Comparison of ENCODE assay signal across 8 cellular contexts in the genomic region with DNA sequence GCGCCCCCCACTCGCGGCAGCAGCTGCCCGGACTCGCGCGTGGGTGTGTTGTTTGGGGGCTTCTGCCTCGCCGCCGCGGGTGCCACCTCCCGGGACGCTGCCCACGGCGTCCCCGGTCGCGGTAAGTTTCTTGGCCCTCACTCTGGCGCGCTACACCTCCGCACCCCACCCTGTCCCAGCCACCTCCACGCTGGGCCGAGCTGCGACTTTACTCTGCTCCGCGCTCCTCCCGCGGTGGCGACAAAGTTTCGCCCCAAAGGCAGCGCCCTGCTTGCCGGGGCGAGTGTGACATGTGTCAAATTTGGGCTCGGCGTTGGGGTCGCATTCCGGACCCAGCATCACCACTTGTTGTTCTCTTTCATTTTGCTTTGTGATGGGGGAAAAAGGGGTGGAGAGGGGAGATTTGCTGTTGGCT.
DNase-seq lines count a peak whose midpoint lies in the region; FAIRE-seq and TF ChIP-seq lines count a peak whose summit lies in the region.

No MANE protein-coding gene starts in this region.

- H3K4me1 ChIP-seq in Caco-2 (peaks cover 5% of the 10 kb centered on the region; the same call in 1 of the 2 replicates), stomach smooth muscle (ENCODE audit: control insufficient read depth, insufficient read depth, low read length) (peaks cover 15% of the 10 kb centered on the region)

- CTCF ChIA-PET in Caco-2 (lab: Charles Lee) = no interaction called here

- POLR2A ChIA-PET in Caco-2 (lab: Charles Lee) = no interaction called here

- H3K4me1 Mint-ChIP-seq in Caco-2 (ENCODE audit: low read depth, unreplicated experiment) (peaks cover 6% of the 10 kb centered on the region), brain (peaks cover 51% of the 10 kb centered on the region)

- TF ChIP-seq CTCF in Caco-2 (IDR thresholded peaks at IDR 0.05; ENCODE audit: insufficient read depth in 1 of 2, low read depth in 1 of 2, low read length in 1 of 2, severe bottlenecking in 1 of 2, unreplicated experiment in 1 of 2) (no peak), HL-60 (IDR thresholded peaks at IDR 0.05; ENCODE audit: insufficient read depth, low read length) (no peak), brain (conservative IDR thresholded peaks at IDR 0.05) (no peak), kidney epithelial cell (IDR thresholded peaks at IDR 0.05; ENCODE audit: insufficient read depth, low read length, poor library complexity, severe bottlenecking) (no peak)

- H3K27me3 Mint-ChIP-seq in Caco-2 (ENCODE audit: insufficient read depth, unreplicated experiment) (peaks cover 31% of the 10 kb centered on the region), brain (peaks cover 81% of the 10 kb centered on the region)

- H3K27ac Mint-ChIP-seq in Caco-2 (ENCODE audit: unreplicated experiment) = no peak overlapping the region
- H3K27ac Mint-ChIP-seq in brain = peak overlapping the region; percentile 53 to 90 (median 82)

- no peak for DNase-seq in Caco-2
- DNase-seq in HL-60 (ENCODE audit: low read depth in 1 of 2, low spot score in 1 of 2) = no peak
- DNase-seq in kidney epithelial cell (ENCODE audit: low read depth) = no peak
- no peak for DNase-seq in GM19239 (ENCODE audit: insufficient read length, low spot score)
- DNase-seq in GM19238 (ENCODE audit: insufficient read length, low spot score) = no peak
- no peak for DNase-seq in NCI-H510A (lab: John Stamatoyannopoulos, UW)

- peak overlapping the region; percentile 79 to 88 for H3K9ac ChIP-seq in stomach smooth muscle (ENCODE audit: low read length in 2 of 2)

- H3K36me3 Mint-ChIP-seq in Caco-2 (ENCODE audit: insufficient read depth, unreplicated experiment) (no peaks in the 10 kb centered on the region), brain (no peaks in the 10 kb centered on the region)

- H3K4me3 Mint-ChIP-seq in Caco-2 (ENCODE audit: unreplicated experiment) (peak overlapping the region; percentile 78), brain (peak overlapping the region; percentile 89 to 99 (median 95))

- H3K36me3 ChIP-seq in Caco-2 (ENCODE audit: control insufficient read depth, insufficient read depth, low read length) (no peaks in the 10 kb centered on the region), kidney epithelial cell (ENCODE audit: control insufficient read depth, insufficient read depth, low read length) (no peaks in the 10 kb centered on the region), stomach smooth muscle (ENCODE audit: control insufficient read depth in 2 of 2, insufficient read depth in 2 of 2, low read length in 2 of 2) (no peaks in the 10 kb centered on the region)

- H3K4me3 ChIP-seq in Caco-2 (ENCODE audit: low read depth, low read length) (peak overlapping the region; percentile 35), HL-60 (replicated peaks; ENCODE audit: insufficient read depth, low read length) (peak overlapping the region; percentile 69), kidney epithelial cell (ENCODE audit: low read depth, low read length) (peak overlapping the region; percentile 54), stomach smooth muscle (ENCODE audit: low read length in 2 of 2) (peak overlapping the region; percentile 75 to 92)

- H3K27me3 ChIP-seq in Caco-2 (replicated peaks; ENCODE audit: control insufficient read depth, insufficient read depth, low read length) (peaks cover 13% of the 10 kb centered on the region), HL-60 (ENCODE audit: insufficient read depth, poor library complexity, severe bottlenecking) (peaks cover 53% of the 10 kb centered on the region), kidney epithelial cell (ENCODE audit: control insufficient read depth, insufficient read depth, low read length) (peaks cover 44% of the 10 kb centered on the region), stomach smooth muscle (ENCODE audit: control insufficient read depth in 1 of 2, insufficient read depth in 2 of 2, low read length in 2 of 2) (peaks cover 0 to 3% of the 10 kb centered on the region in 2 donors)

- H3K9me3 Mint-ChIP-seq in Caco-2 (ENCODE audit: unreplicated experiment) = no peaks in the 10 kb centered on the region
- peaks cover 0 to 24% (median 3%) of the 10 kb centered on the region in 5 experiments for H3K9me3 Mint-ChIP-seq in brain

- no TSS peak for BruUV-seq in Caco-2 (replicated peaks; lab: Mats Ljungman, UMichigan)

- no peaks in the 10 kb centered on the region for H3K9me3 ChIP-seq in Caco-2
- H3K9me3 ChIP-seq in stomach smooth muscle (ENCODE audit: control insufficient read depth in 2 of 2, low read length in 2 of 2) = no peaks in the 10 kb centered on the region

- no peak overlapping the region for H3K27ac ChIP-seq in HL-60 (replicated peaks)
- H3K27ac ChIP-seq in stomach smooth muscle (ENCODE audit: low read length) = peak overlapping the region; percentile 98

- FAIRE-seq in GM19239 (lab: Jason Lieb, UNC) = no peak

- intact Hi-C loops in Caco-2 (cut with micrococcal nuclease; ENCODE audit: unreplicated experiment) = loop anchor here (1.0 to 10.0 kb wide), 2 partner anchors 131 to 1768 kb away; no protein-coding TSS in a partner anchor
